In the genomic region with DNA sequence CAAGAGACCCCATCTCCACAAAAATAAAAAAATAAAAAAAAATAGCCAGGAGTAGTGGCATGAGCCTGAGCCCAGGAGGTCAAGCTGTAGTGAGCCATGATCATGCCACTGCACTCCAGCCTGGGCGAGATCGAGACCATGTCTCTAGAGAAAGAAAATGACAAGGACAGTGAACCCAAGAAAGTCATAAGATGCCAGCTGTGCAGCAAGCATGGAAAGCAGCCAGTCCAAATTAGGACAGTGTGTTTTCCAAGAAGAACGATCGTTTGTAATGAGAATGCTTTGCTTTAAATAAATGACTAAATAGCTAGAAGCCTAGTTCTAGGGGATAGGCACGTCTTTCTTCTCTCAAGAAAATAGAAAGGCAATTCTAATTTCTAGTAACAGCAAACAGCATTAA, we compare ENCODE assay signal across 22 cellular contexts. TPM values are rescaled to one million over a fixed set of nuclear protein-coding genes. Genes with fewer than 3 reads are reported as not detected.
"Had no signal": no experiment of that assay in that cellular context is flagged by ENCODE, and none has a peak within 500 bp of the region (broad histone marks: within the 10 kb centered on the region; RNA-seq: fewer than 3 reads in every experiment).

No MANE protein-coding gene starts in this region.

- H3K9me3 Mint-ChIP-seq: activated B cell treated with CpG ODN at 0.5 μM for 24 hours; activated CD8-positive, alpha-beta T cell treated with anti-CD3 and anti-CD28 coated beads for 36 hours; activated naive CD4-positive, alpha-beta T cell treated with anti-CD3 and anti-CD28 coated beads, Interleukin-2, amount 10 ng/mL, durations not matched to agents 7 days and 5 days; activated naive CD8-positive, alpha-beta T cell treated with anti-CD3 and anti-CD28 coated beads, Interleukin-2, amount 10 ng/mL, durations not matched to agents 7 days and 5 days; naive B cell; neural progenitor cell; T-helper 2 cell treated with Interferon-gamma antibody and Interleukin-4, amounts not matched to agents 5 μg/mL and 100 μg/mL, for 36 hours had no signal

- H3K27ac Mint-ChIP-seq: activated B cell treated with CpG ODN at 0.5 μM for 24 hours; activated CD8-positive, alpha-beta T cell treated with anti-CD3 and anti-CD28 coated beads for 36 hours; activated naive CD8-positive, alpha-beta T cell treated with anti-CD3 and anti-CD28 coated beads, Interleukin-2, amount 10 ng/mL, durations not matched to agents 7 days and 5 days; neural progenitor cell had no signal

- H3K27me3 Mint-ChIP-seq: activated B cell treated with CpG ODN at 0.5 μM for 24 hours; activated CD8-positive, alpha-beta T cell treated with anti-CD3 and anti-CD28 coated beads for 36 hours; activated naive CD4-positive, alpha-beta T cell treated with anti-CD3 and anti-CD28 coated beads, Interleukin-2, amount 10 ng/mL, durations not matched to agents 7 days and 5 days; activated naive CD8-positive, alpha-beta T cell treated with anti-CD3 and anti-CD28 coated beads, Interleukin-2, amount 10 ng/mL, durations not matched to agents 7 days and 5 days; naive B cell had no signal

- H3K4me1 Mint-ChIP-seq: activated B cell treated with CpG ODN at 0.5 μM for 24 hours, neural progenitor cell had no signal

- ATAC-seq: activated CD8-positive, alpha-beta T cell treated with anti-CD3 and anti-CD28 coated beads for 36 hours; heart right ventricle; sciatic nerve; stimulated activated naive CD8-positive, alpha-beta T cell treated with anti-CD3 and anti-CD28 coated beads, Interleukin-15, Interleukin-2, amounts not matched to agents 100 U/mL and 50 U/mL, for 24 hours had no signal

- DNase-seq: activated B cell treated with CpG ODN at 0.5 μM for 24 hours; activated CD4-positive, alpha-beta T cell treated with anti-CD3 and anti-CD28 coated beads, Interleukin-2, amount 50 U/mL, for 1 hour; activated CD8-positive, alpha-beta T cell treated with anti-CD3 and anti-CD28 coated beads for 36 hours; activated gamma-delta T cell; activated naive CD4-positive, alpha-beta T cell treated with anti-CD3 and anti-CD28 coated beads, Interleukin-2, amount 10 ng/mL, durations not matched to agents 7 days and 5 days; activated naive CD8-positive, alpha-beta T cell treated with anti-CD3 and anti-CD28 coated beads, Interleukin-2, amount 10 ng/mL, durations not matched to agents 7 days and 5 days; amniotic stem cell; caudate nucleus; heart right ventricle; left ventricle myocardium inferior; naive B cell; occipital lobe; retina; stimulated activated CD4-positive, alpha-beta T cell treated with anti-CD3 and anti-CD28 coated beads, Interleukin-12 subunit alpha, Interleukin-12 subunit beta, amount 100 ng/mL, for 4 hours; stimulated activated CD4-positive, alpha-beta T cell treated with anti-CD3 and anti-CD28 coated beads, Interleukin-4, amount 100 ng/mL, for 1 hour; stimulated activated naive CD8-positive, alpha-beta T cell treated with anti-CD3 and anti-CD28 coated beads, Interleukin-15, Interleukin-2, amounts not matched to agents 100 U/mL and 50 U/mL, for 24 hours; testis; transverse colon had no signal

- H3K4me3 Mint-ChIP-seq: activated B cell treated with CpG ODN at 0.5 μM for 24 hours; activated CD8-positive, alpha-beta T cell treated with anti-CD3 and anti-CD28 coated beads for 36 hours; activated naive CD4-positive, alpha-beta T cell treated with anti-CD3 and anti-CD28 coated beads, Interleukin-2, amount 10 ng/mL, durations not matched to agents 7 days and 5 days; activated naive CD8-positive, alpha-beta T cell treated with anti-CD3 and anti-CD28 coated beads, Interleukin-2, amount 10 ng/mL, durations not matched to agents 7 days and 5 days; naive B cell; neural progenitor cell; T-helper 2 cell treated with Interferon-gamma antibody and Interleukin-4, amounts not matched to agents 5 μg/mL and 100 μg/mL, for 36 hours had no signal

RNA-seq across cellular contexts. Expression of gene MSANTD1, which starts 58.4 kb away (rescaled TPM):
- total RNA-seq: epithelial cell of proximal tubule had no signal
